In genomic region chr16:48524348-48525200, GRCh38 we compare ENCODE assay signal across 1 cellular context.
A peak's percentile ranks its signal among the peaks of the same experiment; 100 is the strongest.
TF ChIP-seq lines count a peak whose summit lies in the region.

No MANE protein-coding gene starts in this region.

TF ChIP-seq in GM12878, 131 proteins besides CTCF, POLR2A, EP300 and RAD21 (continued from another document):
- 0 out of 2 replicates have a peak, but pooled peaks have one; percentile 43 for TF ChIP-seq RFX5 (IDR thresholded peaks at IDR 0.05; ENCODE audit: low read depth, low read length)
- peak; percentile 82; the same call in 1 of the 2 replicates for TF ChIP-seq PKNOX1 (IDR thresholded peaks at IDR 0.05)
- TF ChIP-seq PBX3 (IDR thresholded peaks at IDR 0.05; ENCODE audit: insufficient replicate concordance, low read depth, low read length), result peak; percentile 60
- 0 out of 2 replicates have a peak, but pooled peaks have one; percentile 17 for TF ChIP-seq MXI1 (IDR thresholded peaks at IDR 0.05; ENCODE audit: low read depth, low read length)
